In the genomic region with DNA sequence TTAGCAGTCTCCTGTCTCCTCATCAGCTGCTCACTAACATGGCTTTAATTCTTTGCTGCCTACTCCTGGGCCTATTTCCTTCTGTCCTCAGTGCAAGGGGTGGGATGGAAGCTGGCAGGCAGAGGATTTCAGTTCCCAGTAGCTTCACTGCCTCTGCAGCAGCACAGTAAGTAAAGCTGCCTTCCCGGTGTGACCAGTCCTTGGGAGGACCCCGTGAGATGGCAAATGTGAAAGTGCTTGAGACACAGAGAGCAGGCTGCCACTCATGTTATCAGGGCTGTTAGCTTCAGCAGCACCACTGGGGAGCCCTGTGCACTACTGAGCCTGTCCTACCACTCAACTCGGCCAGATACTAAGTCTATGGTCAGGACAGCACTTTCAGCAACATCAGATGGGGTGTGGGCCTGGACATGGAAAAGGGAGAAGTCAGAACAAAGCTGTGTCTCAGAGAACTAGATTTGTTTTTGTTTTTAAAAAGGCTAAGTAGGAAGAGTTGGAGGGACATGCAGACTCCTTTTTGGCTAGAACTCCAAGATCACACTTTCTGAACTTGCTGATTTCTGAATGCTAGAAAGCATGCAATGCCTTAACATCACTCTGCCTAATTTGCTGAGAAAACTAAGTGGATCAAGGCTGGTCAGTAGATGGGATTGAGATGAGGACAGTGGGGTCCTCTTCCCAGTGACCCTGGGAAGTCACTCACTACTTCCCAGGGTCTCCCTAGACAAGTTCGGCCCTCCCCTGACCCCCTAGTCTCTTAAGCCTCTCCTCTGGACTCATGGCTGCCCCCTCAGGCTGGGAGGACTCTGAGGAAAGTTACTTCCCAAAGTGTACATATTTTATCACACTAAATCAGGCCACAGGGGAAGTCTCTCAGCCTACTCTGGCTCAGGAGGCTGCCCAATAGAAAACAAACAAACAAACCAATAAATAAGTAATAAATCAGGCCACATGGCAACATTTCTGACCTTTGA, we compare ENCODE assay signal across 8 cellular contexts. TPM values are rescaled to one million over a fixed set of nuclear protein-coding genes. Genes with fewer than 3 reads are reported as not detected.
A peak's percentile ranks its signal among the peaks of the same experiment; 100 is the strongest.
DNase-seq lines count a peak whose midpoint lies in the region; ATAC-seq and TF ChIP-seq lines count a peak whose summit lies in the region.

No MANE protein-coding gene starts in this region.

- H3K27me3 ChIP-seq in ACC112 (ENCODE audit: insufficient read depth, low read length), result no peaks in the 10 kb centered on the region
- H3K27me3 ChIP-seq in cardiac muscle cell, result no peaks in the 10 kb centered on the region

- peak; percentile 33 for TF ChIP-seq POLR2A in GM15510 (IDR thresholded peaks at IDR 0.05; ENCODE audit: borderline replicate concordance, extremely low read depth, insufficient read length)

- DNase-seq in NAMALWA (ENCODE audit: low spot score), result peak; percentile 76
- DNase-seq in activated effector memory CD4-positive, alpha-beta T cell treated with anti-CD3 and anti-CD28 coated beads, Interleukin-2, amount 50 U/mL, for 16 hours, result peak; percentile 65
- peak; percentile 33 to 76 for DNase-seq in cardiac muscle cell (ENCODE audit: low read depth in 1 of 2, low spot score in 1 of 2)
- peak; percentile 12 for DNase-seq in pons (ENCODE audit: low spot score)
- no peak for DNase-seq in NCI-H128 (lab: John Stamatoyannopoulos, UW; ENCODE audit: unreplicated experiment)

- H3K4me1 ChIP-seq in ACC112 (ENCODE audit: control insufficient read depth, insufficient read depth, low read length, unreplicated experiment) (peaks cover 30% of the 10 kb centered on the region), cardiac muscle cell (ENCODE audit: low read depth) (peaks cover 34% of the 10 kb centered on the region)

- H2AFZ ChIP-seq in ACC112 (ENCODE audit: low read length, unreplicated experiment), result no peak overlapping the region

- no peaks in the 10 kb centered on the region for H3K9me3 ChIP-seq in cardiac muscle cell (ENCODE audit: low read depth)

- H3K4me3 ChIP-seq in ACC112 (ENCODE audit: low read depth, low read length) (peak overlapping the region; percentile 92), cardiac muscle cell (peak overlapping the region; percentile 56)

- H3K27ac ChIP-seq in ACC112 (ENCODE audit: low read depth, low read length) (peak overlapping the region; percentile 3; the same call in 1 of the 2 replicates), cardiac muscle cell (peak overlapping the region; percentile 68)

- ATAC-seq in GM18873 (IDR thresholded peaks at IDR 0.05; ENCODE audit: low FRiP score, unreplicated experiment), result no peak

- no peaks in the 10 kb centered on the region for H3K36me3 ChIP-seq in ACC112 (ENCODE audit: insufficient read depth, low read length)
- H3K36me3 ChIP-seq in cardiac muscle cell, result no peaks in the 10 kb centered on the region

- H3K79me2 ChIP-seq in ACC112 (ENCODE audit: control insufficient read depth, insufficient read depth, low read length, unreplicated experiment), result peaks cover 32% of the 10 kb centered on the region

- peak; percentile 22 for TF ChIP-seq CTCF in cardiac muscle cell (IDR thresholded peaks at IDR 0.05; ENCODE audit: low read depth, low read length)

RNA-seq across cellular contexts. Expression of gene ACSF2, which starts 1.1 kb away (rescaled TPM):
- 116 and 177 TPM in 2 replicates for total RNA-seq in cardiac muscle cell
- 73.3 and 96.6 TPM in 2 replicates for polyA plus RNA-seq in cardiac muscle cell

RNA-seq across cellular contexts. Expression of gene LRRC59, which starts 29.8 kb away (rescaled TPM):
- 60.3 and 66.7 TPM in 2 replicates for total RNA-seq in cardiac muscle cell
- 47.0 and 58.9 TPM in 2 replicates for polyA plus RNA-seq in cardiac muscle cell

RNA-seq across cellular contexts. Expression of gene CHAD, which starts 41.6 kb away (rescaled TPM):
- 0.11 TPM in 1 of 2 replicates, not detected in the other for total RNA-seq in cardiac muscle cell
- polyA plus RNA-seq in cardiac muscle cell, result 2.5 and 3.9 TPM in 2 replicates

RNA-seq across cellular contexts. Expression of gene RSAD1, which starts 51.6 kb away (rescaled TPM):
- 24.1 and 35.8 TPM in 2 replicates for total RNA-seq in cardiac muscle cell
- polyA plus RNA-seq in cardiac muscle cell, result 39.7 and 55.4 TPM in 2 replicates

RNA-seq across cellular contexts. Expression of gene EME1, which starts 54.1 kb away (rescaled TPM):
- 7.9 and 13.4 TPM in 2 replicates for total RNA-seq in cardiac muscle cell
- 5.2 and 30.7 TPM in 2 replicates for polyA plus RNA-seq in cardiac muscle cell
